ENCODE assay signal across 8 cellular contexts in genomic region chr19:4968462-4969291, GRCh38. TPM values are rescaled to one million over a fixed set of nuclear protein-coding genes. Genes with fewer than 3 reads are reported as not detected.
DNase-seq lines count a peak whose midpoint lies in the region; ATAC-seq and TF ChIP-seq lines count a peak whose summit lies in the region.

Gene KDM4B, plus strand, starts transcription at chr19:4969113. Its CDS starts 63,778 bp downstream, at chr19:5032891.

- H3K27ac Mint-ChIP-seq in WTC11 (peak within 1 kb of the TSS; percentile 83), immature natural killer cell (peak within 1 kb of the TSS; percentile 85 to 98 (median 94))

- H3K9me3 Mint-ChIP-seq in WTC11: no peaks in the 10 kb centered on the region; the same call in 1 of the 2 replicates
- no peaks in the 10 kb centered on the region for H3K9me3 Mint-ChIP-seq in immature natural killer cell

- H3K9me3 ChIP-seq in AG04450 (ENCODE audit: control insufficient read depth, insufficient read depth, low read length): no peaks in the 10 kb centered on the region; the same call in 1 of the 2 replicates

- H3K36me3 Mint-ChIP-seq in WTC11 (peaks cover 6% of the 10 kb centered on the region), immature natural killer cell (no peaks in the 10 kb centered on the region)

- TF ChIP-seq CTCF in AG04450 (IDR thresholded peaks at IDR 0.05; ENCODE audit: low read depth, low read length) (no peak), WTC11 (IDR thresholded peaks at IDR 0.05) (no peak), cardiac fibroblast (IDR thresholded peaks at IDR 0.05; ENCODE audit: low read depth, low read length) (no peak)

- no peaks in the 10 kb centered on the region for H3K27me3 Mint-ChIP-seq in WTC11 (ENCODE audit: low read depth)
- H3K27me3 Mint-ChIP-seq in immature natural killer cell (ENCODE audit: low read depth in 3 of 3): peaks cover 5 to 13% (median 12%) of the 10 kb centered on the region in 3 donors

- DNase-seq in AG04450 (ENCODE audit: low read depth, low spot score) (peak; percentile 99), NCI-H226 (peak; percentile 99), WTC11 (ENCODE audit: low spot score) (peak; percentile 99), cardiac fibroblast (ENCODE audit: low read depth in 2 of 2) (peak; percentile 99 to 100), immature natural killer cell (peak; percentile 100)
- peak; percentile 95 to 97 for DNase-seq in stimulated activated CD4-positive, alpha-beta T cell treated with anti-CD3 and anti-CD28 coated beads, Interleukin-12 subunit alpha, Interleukin-12 subunit beta, amount 100 ng/mL, for 24 hours (ENCODE audit: low read depth in 2 of 2)

- no peaks in the 10 kb centered on the region for H3K27me3 ChIP-seq in AG04450 (ENCODE audit: control insufficient read depth, insufficient read depth, low read length)

- peak within 1 kb of the TSS; percentile 61 for H3K27ac ChIP-seq in AG04450 (ENCODE audit: low read depth, low read length)

- CTCF ChIA-PET in AG04450 (lab: Charles Lee): interaction anchor here (1.3 to 1.5 kb wide), 2 partner anchors 57 to 177 kb away, joined by 5 to 13 read pairs; partner anchors contain the start of gene FEM1A
- CTCF ChIA-PET in WTC11 (lab: Charles Lee): interaction anchor here (0.6 to 1.3 kb wide), 15 partner anchors 12 to 356 kb away, joined by 3 to 11 read pairs (median 4); partner anchors contain the start of genes FEM1A and PLIN3

- ATAC-seq in GM18909 (IDR thresholded peaks at IDR 0.05; ENCODE audit: poor library complexity, unreplicated experiment) (peak; percentile 91), HG03175 (IDR thresholded peaks at IDR 0.05; ENCODE audit: unreplicated experiment) (peak; percentile 90), WTC11 (peak; percentile 94)

- POLR2A ChIA-PET in AG04450 (lab: Yijun Ruan, JAX) (interaction anchor here (0.6 to 1.4 kb wide), 18 partner anchors 10 to 639 kb away, joined by 3 to 15 read pairs (median 4); partner anchors contain the start of gene FEM1A), WTC11 (lab: Charles Lee) (interaction anchor here (0.5 to 1.0 kb wide), 5 partner anchors 9 to 349 kb away, joined by 3 to 6 read pairs (median 3); no protein-coding TSS in a partner anchor)

- peak within 1 kb of the TSS; percentile 84 for H3K4me3 ChIP-seq in AG04450 (ENCODE audit: low read depth, low read length)
- H3K4me3 ChIP-seq in cardiac fibroblast (replicated peaks in 1 of 2; ENCODE audit: low read depth in 2 of 2, low read length in 2 of 2): peak within 1 kb of the TSS; percentile 74 to 79

- H3K4me1 Mint-ChIP-seq in WTC11: peaks cover 42% of the 10 kb centered on the region
- peaks cover 40 to 55% of the 10 kb centered on the region in 2 donors for H3K4me1 Mint-ChIP-seq in immature natural killer cell

- H3K4me3 Mint-ChIP-seq in WTC11 (peak within 1 kb of the TSS; percentile 96), immature natural killer cell (peak within 1 kb of the TSS; percentile 84 to 92 (median 91))

TF ChIP-seq in WTC11, 78 proteins besides CTCF, POLR2A, EP300 and RAD21 (continues in another document):
- no peak for TF ChIP-seq ZNF512 (CRISPR knock-in tag; IDR thresholded peaks at IDR 0.05; ENCODE audit: borderline replicate concordance)
- TF ChIP-seq FOXP1 (CRISPR knock-in tag; IDR thresholded peaks at IDR 0.05; ENCODE audit: borderline replicate concordance): 0 out of 2 replicates have a peak, but pooled peaks have one; percentile 39
- TF ChIP-seq STAT6 (CRISPR knock-in tag; conservative IDR thresholded peaks at IDR 0.05; ENCODE audit: low read depth): no peak
- TF ChIP-seq USF1 (CRISPR knock-in tag; IDR thresholded peaks at IDR 0.05): peak; percentile 96
- TF ChIP-seq MLX (CRISPR knock-in tag; IDR thresholded peaks at IDR 0.05): no peak
- TF ChIP-seq IRF2 (CRISPR knock-in tag; IDR thresholded peaks at IDR 0.05; ENCODE audit: borderline replicate concordance, low read depth): no peak
- TF ChIP-seq GRHL2 (CRISPR knock-in tag; IDR thresholded peaks at IDR 0.05; ENCODE audit: insufficient replicate concordance, severe bottlenecking): no peak
- peak; percentile 98 for TF ChIP-seq SP1 (CRISPR knock-in tag; conservative IDR thresholded peaks at IDR 0.05)
- no peak for TF ChIP-seq ZNF138 (CRISPR knock-in tag; conservative IDR thresholded peaks at IDR 0.05)
- TF ChIP-seq MAX (CRISPR knock-in tag; IDR thresholded peaks at IDR 0.05): peak; percentile 68; the same call in 1 of the 2 replicates
- no peak for TF ChIP-seq TEAD1 (CRISPR knock-in tag; IDR thresholded peaks at IDR 0.05)
- 0 out of 2 replicates have a peak, but pooled peaks have one; percentile 69 for TF ChIP-seq ZMAT4 (CRISPR knock-in tag; IDR thresholded peaks at IDR 0.05)
- peak; percentile 100 for TF ChIP-seq NFYB (CRISPR knock-in tag; conservative IDR thresholded peaks at IDR 0.05; ENCODE audit: low read depth)
- peak; percentile 75 for TF ChIP-seq CREM (CRISPR knock-in tag; IDR thresholded peaks at IDR 0.05)
- TF ChIP-seq PRRX2 (CRISPR knock-in tag; IDR thresholded peaks at IDR 0.05): no peak

RNA-seq across cellular contexts. Expression of gene KDM4B, which starts in this region (rescaled TPM):
- polyA plus RNA-seq in AG04450 (2011; rRNA removed) (7.7 and 10.6 TPM in 2 replicates), immature natural killer cell (10 to 100 TPM in 1 of 3 donors, 1 to 10 TPM in 2; 4.3 to 22.4 (median 6.7) TPM)
- 30.3 and 31.2 TPM in 2 replicates for polyA minus RNA-seq in AG04450 (2011; rRNA and poly(A)+ RNA removed)
- 43.2 to 56.0 TPM (median 53.1 TPM) in 3 replicates for total RNA-seq in WTC11 (2021)

Comparison
In these comparisons a context has a peak if more than half of its experiments do, and no peak if none do; other contexts are left out.
1. Peak in every context shown above with its lines: DNase-seq, ATAC-seq, H3K4me3 ChIP-seq and H3K27ac ChIP-seq.